Comparison of ENCODE assay signal across 17 cellular contexts in genomic region chrX:113512700-113513395, GRCh38.
A peak's percentile ranks its signal among the peaks of the same experiment; 100 is the strongest.
DNase-seq lines count a peak whose midpoint lies in the region; ATAC-seq and TF ChIP-seq lines count a peak whose summit lies in the region.
"Had no signal": no experiment of that assay in that cellular context is flagged by ENCODE, and none has a peak within 500 bp of the region (broad histone marks: within the 10 kb centered on the region; RNA-seq: fewer than 3 reads in every experiment).

No MANE protein-coding gene starts in this region.

- DNase-seq in ELF-1 (ENCODE audit: low read depth, low spot score) (peak; percentile 2), RPMI7951 (ENCODE audit: low read depth) (peak; percentile 82), epithelial cell of proximal tubule (ENCODE audit: low read depth) (peak; percentile 15), omental fat pad (ENCODE audit: low spot score) (no peak), OCI-M2 (lab: John Stamatoyannopoulos, UW; ENCODE audit: unreplicated experiment) (no peak), caudate nucleus (lab: John Stamatoyannopoulos, UW) (no peak), SHP77 (lab: John Stamatoyannopoulos, UW) (no peak)
- no peak for DNase-seq in activated T-helper 2 cell treated with anti-CD3 and anti-CD28 coated beads, Interferon-gamma antibody, Interleukin-2, Interleukin-4, amounts not matched to agents 10 μg/mL and 5 μg/mL and 100 μg/mL, durations not matched to agents 14 hours and 24 hours and 36 hours (ENCODE audit: low spot score)
- DNase-seq: activated B cell treated with CpG ODN at 0.5 μM for 24 hours; cerebellar nuclear complex; heart left ventricle; MM.1S; NCI-H446; posterior cingulate gyrus; SIG-M5; stimulated activated CD4-positive, alpha-beta T cell treated with anti-CD3 and anti-CD28 coated beads, Interleukin-4, amount 100 ng/mL, for 24 hours had no signal

- peaks cover 5% of the 10 kb centered on the region for H3K9me3 Mint-ChIP-seq in activated T-helper 2 cell treated with anti-CD3 and anti-CD28 coated beads, Interferon-gamma antibody, Interleukin-2, Interleukin-4, amounts not matched to agents 10 μg/mL and 5 μg/mL and 100 μg/mL, durations not matched to agents 14 hours and 24 hours and 36 hours
- H3K9me3 Mint-ChIP-seq: activated B cell treated with CpG ODN at 0.5 μM for 24 hours; stimulated activated naive CD8-positive, alpha-beta T cell treated with anti-CD3 and anti-CD28 coated beads, Interleukin-15, Interleukin-2, amounts not matched to agents 100 ng/mL and 50 ng/mL, for 24 hours had no signal

- no peaks in the 10 kb centered on the region for H3K36me3 Mint-ChIP-seq in activated T-helper 2 cell treated with anti-CD3 and anti-CD28 coated beads, Interferon-gamma antibody, Interleukin-2, Interleukin-4, amounts not matched to agents 10 μg/mL and 5 μg/mL and 100 μg/mL, durations not matched to agents 14 hours and 24 hours and 36 hours (ENCODE audit: low read depth)

- TF ChIP-seq CTCF in epithelial cell of proximal tubule (conservative IDR thresholded peaks at IDR 0.05; ENCODE audit: low read depth, low read length) (no peak), omental fat pad (IDR thresholded peaks at IDR 0.05) (no peak)

- H3K4me1 Mint-ChIP-seq in activated T-helper 2 cell treated with anti-CD3 and anti-CD28 coated beads, Interferon-gamma antibody, Interleukin-2, Interleukin-4, amounts not matched to agents 10 μg/mL and 5 μg/mL and 100 μg/mL, durations not matched to agents 14 hours and 24 hours and 36 hours (ENCODE audit: low read depth), result no peaks in the 10 kb centered on the region
- H3K4me1 Mint-ChIP-seq: activated B cell treated with CpG ODN at 0.5 μM for 24 hours had no signal

- H3K27ac Mint-ChIP-seq in activated T-helper 2 cell treated with anti-CD3 and anti-CD28 coated beads, Interferon-gamma antibody, Interleukin-2, Interleukin-4, amounts not matched to agents 10 μg/mL and 5 μg/mL and 100 μg/mL, durations not matched to agents 14 hours and 24 hours and 36 hours, result no peak overlapping the region
- H3K27ac Mint-ChIP-seq: activated B cell treated with CpG ODN at 0.5 μM for 24 hours; stimulated activated naive CD8-positive, alpha-beta T cell treated with anti-CD3 and anti-CD28 coated beads, Interleukin-15, Interleukin-2, amounts not matched to agents 100 ng/mL and 50 ng/mL, for 24 hours had no signal

- no peaks in the 10 kb centered on the region for H3K27me3 Mint-ChIP-seq in activated T-helper 2 cell treated with anti-CD3 and anti-CD28 coated beads, Interferon-gamma antibody, Interleukin-2, Interleukin-4, amounts not matched to agents 10 μg/mL and 5 μg/mL and 100 μg/mL, durations not matched to agents 14 hours and 24 hours and 36 hours (ENCODE audit: low read depth)
- H3K27me3 Mint-ChIP-seq: activated B cell treated with CpG ODN at 0.5 μM for 24 hours; stimulated activated naive CD8-positive, alpha-beta T cell treated with anti-CD3 and anti-CD28 coated beads, Interleukin-15, Interleukin-2, amounts not matched to agents 100 ng/mL and 50 ng/mL, for 24 hours had no signal

- H3K4me3 Mint-ChIP-seq in activated T-helper 2 cell treated with anti-CD3 and anti-CD28 coated beads, Interferon-gamma antibody, Interleukin-2, Interleukin-4, amounts not matched to agents 10 μg/mL and 5 μg/mL and 100 μg/mL, durations not matched to agents 14 hours and 24 hours and 36 hours (ENCODE audit: low read depth), result no peak overlapping the region
- H3K4me3 Mint-ChIP-seq: activated B cell treated with CpG ODN at 0.5 μM for 24 hours; stimulated activated naive CD8-positive, alpha-beta T cell treated with anti-CD3 and anti-CD28 coated beads, Interleukin-15, Interleukin-2, amounts not matched to agents 100 ng/mL and 50 ng/mL, for 24 hours had no signal

- peak; percentile 80 for ATAC-seq in omental fat pad (ENCODE audit: low FRiP score)

- intact Hi-C loops in activated T-helper 2 cell treated with anti-CD3 and anti-CD28 coated beads, Interferon-gamma antibody, Interleukin-2, Interleukin-4, amounts not matched to agents 10 μg/mL and 5 μg/mL and 100 μg/mL, durations not matched to agents 14 hours and 24 hours and 36 hours (cut with micrococcal nuclease), result no loop called here

- no peak overlapping the region for H3K4me3 ChIP-seq in epithelial cell of proximal tubule (ENCODE audit: low read depth, low read length)
- H3K4me3 ChIP-seq: heart left ventricle had no signal

- no peak overlapping the region for H3K27ac ChIP-seq in caudate nucleus (ENCODE audit: low read depth, low read length)
- H3K27ac ChIP-seq: heart left ventricle had no signal

Comparison
In these comparisons a context has a peak if more than half of its experiments do, and no peak if none do; other contexts are left out.
1. DNase-seq: peak in ELF-1 (single experiment), RPMI7951 (single experiment) and epithelial cell of proximal tubule (single experiment); none in omental fat pad (single experiment), OCI-M2 (single experiment), caudate nucleus (0 of 61), activated T-helper 2 cell treated with anti-CD3 and anti-CD28 coated beads, Interferon-gamma antibody, Interleukin-2, Interleukin-4, amounts not matched to agents 10 μg/mL and 5 μg/mL and 100 μg/mL, durations not matched to agents 14 hours and 24 hours and 36 hours (single experiment) and SHP77 (0 of 2).